Comparison of ENCODE assay signal across 7 cellular contexts in genomic region chr7:99237876-99238275, GRCh38. TPM values are rescaled to one million over a fixed set of nuclear protein-coding genes. Genes with fewer than 3 reads are reported as not detected.
"Had no signal": no experiment of that assay in that cellular context is flagged by ENCODE, and none has a peak within 500 bp of the region (broad histone marks: within the 10 kb centered on the region; RNA-seq: fewer than 3 reads in every experiment).

No MANE protein-coding gene starts in this region.

RNA-seq across cellular contexts. Expression of gene KPNA7, which starts 30.0 kb away (rescaled TPM):
- total RNA-seq: GM23248, GM23338, H1, H4, H7, H9, HFFc6 had no signal
- polyA plus RNA-seq: GM23248, GM23338, H1 had no signal

RNA-seq across cellular contexts. Expression of gene MYH16, which starts 34.8 kb away (rescaled TPM):
- total RNA-seq: GM23248, GM23338, H1, H7, H9 had no signal
- polyA plus RNA-seq: GM23248, GM23338, H1 had no signal
